8 cellular contexts compared by ENCODE assay signal in genomic region chr2:168758970-168759820, GRCh38. TPM values are rescaled to one million over a fixed set of nuclear protein-coding genes. Genes with fewer than 3 reads are reported as not detected.
DNase-seq lines count a peak whose midpoint lies in the region; ATAC-seq, FAIRE-seq and TF ChIP-seq lines count a peak whose summit lies in the region.

No MANE protein-coding gene starts in this region.

- intact Hi-C loops in body of pancreas (cut with DNase I) = loop anchor here (10.0 kb wide), 1 partner anchor 414 kb away; no protein-coding TSS in a partner anchor

- H3K9me3 ChIP-seq in body of pancreas = no peaks in the 10 kb centered on the region
- H3K9me3 ChIP-seq in thoracic aorta = no peaks in the 10 kb centered on the region

- TF ChIP-seq POLR2A in body of pancreas (IDR thresholded peaks at IDR 0.05) = no peak

- H3K27ac ChIP-seq in body of pancreas (no peak overlapping the region), thoracic aorta (no peak overlapping the region)

- WGBS in body of pancreas, 2 donors = 4 to 7% methylated on average over 3 of the region's 3 CpGs

- H3K36me3 ChIP-seq in body of pancreas (replicated peaks in 1 of 2; ENCODE audit: insufficient read depth in 1 of 2, low read depth in 2 of 2) (peaks cover 0 to 3% of the 10 kb centered on the region in 2 donors), thoracic aorta (no peaks in the 10 kb centered on the region)

- peak; percentile 85 for FAIRE-seq in islet of Langerhans (lab: Jason Lieb, UNC)

- TF ChIP-seq CTCF in body of pancreas (IDR thresholded peaks at IDR 0.05) = peak; percentile 45 to 82 (median 67)
- TF ChIP-seq CTCF in thoracic aorta (IDR thresholded peaks at IDR 0.05) = peak; percentile 42

- H3K4me1 ChIP-seq in body of pancreas (no peaks in the 10 kb centered on the region), thoracic aorta (ENCODE audit: control insufficient read depth in 1 of 2, low read depth in 2 of 2) (peaks cover 0 to 6% of the 10 kb centered on the region in 2 donors)

- H3K27me3 ChIP-seq in body of pancreas = no peaks in the 10 kb centered on the region
- H3K27me3 ChIP-seq in thoracic aorta (replicated peaks; ENCODE audit: insufficient read depth) = no peaks in the 10 kb centered on the region

- DNase-seq in DMS153 treated with DMSO at 0.1 percent for 48 hours (lab: John Stamatoyannopoulos, UW; ENCODE audit: unreplicated experiment) (peak; percentile 27), DMS153 (lab: John Stamatoyannopoulos, UW) (no peak), NCI-H69 (lab: John Stamatoyannopoulos, UW) (peak; percentile 66), body of pancreas (peak; percentile 29 to 46 (median 44)), thoracic aorta (ENCODE audit: low spot score) (no peak)

- no peak overlapping the region for H3K4me3 ChIP-seq in body of pancreas
- no peak overlapping the region for H3K4me3 ChIP-seq in thoracic aorta

- ATAC-seq in GM19372 (IDR thresholded peaks at IDR 0.05; ENCODE audit: low read depth, unreplicated experiment) (peak; percentile 86), HG03457 (IDR thresholded peaks at IDR 0.05; ENCODE audit: unreplicated experiment) (peak; percentile 75), body of pancreas (peak; percentile 81), thoracic aorta (ENCODE audit: insufficient number of reproducible peaks, low FRiP score, low read depth) (no peak)

RNA-seq across cellular contexts. Expression of gene NOSTRIN, which starts 43.2 kb away (rescaled TPM):
- total RNA-seq in body of pancreas = 10 to 100 TPM; 34.8 to 64.3 TPM
- 10 to 100 TPM in 1 of 2 donors, 1 to 10 TPM in 1; 5.3 to 18.3 TPM for total RNA-seq in thoracic aorta

Comparison
In these comparisons a context has a peak if more than half of its experiments do, and no peak if none do; other contexts are left out.
1. DNase-seq: peak in DMS153 treated with DMSO at 0.1 percent for 48 hours (single experiment), NCI-H69 (single experiment) and body of pancreas (4 of 4); none in DMS153 (single experiment) and thoracic aorta (single experiment).